29 cellular contexts compared by ENCODE assay signal in genomic region chr12:11754256-11754655, GRCh38.
DNase-seq lines count a peak whose midpoint lies in the region; ATAC-seq, FAIRE-seq and TF ChIP-seq lines count a peak whose summit lies in the region.
"Had no signal": no experiment of that assay in that cellular context is flagged by ENCODE, and none has a peak within 500 bp of the region (broad histone marks: within the 10 kb centered on the region; RNA-seq: fewer than 3 reads in every experiment).

No MANE protein-coding gene starts in this region.

- H3K9me3 Mint-ChIP-seq in stimulated activated naive B cell treated with anti-CD40 and anti-IgM and Interleukin-4, amounts not matched to agents 10 μg/mL and 1 μg/mL and 100 μg/mL, for 72 hours: peaks cover 0 to 2% of the 10 kb centered on the region in 2 donors
- H3K9me3 Mint-ChIP-seq: natural killer cell treated with Interleukin-12 subunit alpha and Interleukin-12 subunit beta and Interleukin-15 and Interleukin-18, amount 100 ng/mL, for 72 hours had no signal

- H3F3A ChIP-seq in OCI-LY1 (ENCODE audit: insufficient read depth, low read length): 0 out of 2 replicates have a peak, but pooled peaks cover 4% of the 10 kb centered on the region

- H3K36me3 ChIP-seq in OCI-LY1 (ENCODE audit: insufficient read depth, low read length): no peaks in the 10 kb centered on the region
- peaks cover 0 to 3% (median 0%) of the 10 kb centered on the region in 4 donors for H3K36me3 ChIP-seq in esophagus muscularis mucosa
- H3K36me3 ChIP-seq in kidney (ENCODE audit: control insufficient read depth in 1 of 2, insufficient read depth in 2 of 2, low read length in 2 of 2): no peaks in the 10 kb centered on the region
- H3K36me3 ChIP-seq: BE2C had no signal

- no peaks in the 10 kb centered on the region for H3K27me3 Mint-ChIP-seq in stimulated activated naive B cell treated with anti-CD40 and anti-IgM and Interleukin-4, amounts not matched to agents 10 μg/mL and 1 μg/mL and 100 μg/mL, for 72 hours
- H3K27me3 Mint-ChIP-seq: activated naive CD8-positive, alpha-beta T cell; natural killer cell treated with Interleukin-12 subunit alpha and Interleukin-12 subunit beta and Interleukin-15 and Interleukin-18, amount 100 ng/mL, for 72 hours had no signal

- no peak overlapping the region for H3K4me2 ChIP-seq in A549
- peak overlapping the region; percentile 43; the same call in 1 of the 2 replicates for H3K4me2 ChIP-seq in OCI-LY1 (ENCODE audit: low read length)

- H3K4me1 Mint-ChIP-seq in stimulated activated naive B cell treated with anti-CD40 and anti-IgM and Interleukin-4, amounts not matched to agents 10 μg/mL and 1 μg/mL and 100 μg/mL, for 72 hours: peaks cover 51 to 81% of the 10 kb centered on the region in 2 donors

- no peak overlapping the region for H3K4me3 Mint-ChIP-seq in stimulated activated naive B cell treated with anti-CD40 and anti-IgM and Interleukin-4, amounts not matched to agents 10 μg/mL and 1 μg/mL and 100 μg/mL, for 72 hours
- H3K4me3 Mint-ChIP-seq: activated naive CD8-positive, alpha-beta T cell; natural killer cell treated with Interleukin-12 subunit alpha and Interleukin-12 subunit beta and Interleukin-15 and Interleukin-18, amount 100 ng/mL, for 72 hours had no signal

- H3K4me3 ChIP-seq in A549 (no peak overlapping the region), OCI-LY1 (ENCODE audit: low read depth, low read length, poor library complexity, severe bottlenecking) (no peak overlapping the region), esophagus muscularis mucosa (no peak overlapping the region), kidney (ENCODE audit: low read length in 2 of 2) (no peak overlapping the region)
- H3K4me3 ChIP-seq: SJSA1 had no signal

- H4K20me1 ChIP-seq in OCI-LY1 (ENCODE audit: insufficient read depth, low read length): no peaks in the 10 kb centered on the region

- TF ChIP-seq POLR2A in A549 (IDR thresholded peaks at IDR 0.05; ENCODE audit: low read length): no peak
- no peak for TF ChIP-seq POLR2A in esophagus muscularis mucosa (IDR thresholded peaks at IDR 0.05; ENCODE audit: low read depth)
- no peak for TF ChIP-seq POLR2A in GM12892 (IDR thresholded peaks at IDR 0.05; ENCODE audit: low read depth, low read length)

- ATAC-seq in A549 (no peak), HG03025 (IDR thresholded peaks at IDR 0.05; ENCODE audit: low FRiP score, unreplicated experiment) (no peak)
- no peak for ATAC-seq in stimulated activated naive B cell treated with anti-CD40 and anti-IgM and Interleukin-4, amounts not matched to agents 10 μg/mL and 1 μg/mL and 100 μg/mL, for 72 hours (replicated peaks)
- ATAC-seq: foreskin keratinocyte; left lobe of liver; natural killer cell treated with Interleukin-12 subunit alpha and Interleukin-12 subunit beta and Interleukin-15 and Interleukin-18, amount 100 ng/mL, for 72 hours had no signal

- 51% methylated on average over 4 of the region's 4 CpGs for WGBS in A549 (ENCODE audit: missing lambda C conversion rate)
- 62% methylated on average over 4 of the region's 4 CpGs for WGBS in esophagus muscularis mucosa

- intact Hi-C loops in esophagus muscularis mucosa (cut with DNase I): no loop called here
- intact Hi-C loops in kidney (cut with DNase I): no loop called here

- H3K9me3 ChIP-seq in A549 (no peaks in the 10 kb centered on the region), OCI-LY1 (ENCODE audit: low read length) (no peaks in the 10 kb centered on the region), esophagus muscularis mucosa (no peaks in the 10 kb centered on the region), kidney (ENCODE audit: control insufficient read depth in 1 of 2, low read length in 2 of 2) (no peaks in the 10 kb centered on the region)
- H3K9me3 ChIP-seq: BE2C, SJSA1 had no signal

- H3K9me2 ChIP-seq in OCI-LY1 (ENCODE audit: low read depth, low read length): no peaks in the 10 kb centered on the region

- no peak overlapping the region for H2AFZ ChIP-seq in OCI-LY1 (ENCODE audit: low read length)

- FAIRE-seq in A549 (lab: Jason Lieb, UNC) (no peak), GM12892 (lab: Jason Lieb, UNC) (no peak), kidney (lab: Jason Lieb, UNC) (no peak)
- FAIRE-seq: astrocyte had no signal

- TF ChIP-seq EP300 in A549 (IDR thresholded peaks at IDR 0.05): no peak
- TF ChIP-seq EP300 in esophagus muscularis mucosa (IDR thresholded peaks at IDR 0.05): no peak

- no peak overlapping the region for H3K27ac ChIP-seq in A549
- peak overlapping the region; percentile 99 for H3K27ac ChIP-seq in OCI-LY1 (ENCODE audit: low read depth, low read length, poor library complexity, severe bottlenecking)
- H3K27ac ChIP-seq in esophagus muscularis mucosa (replicated peaks in 1 of 4): peak overlapping the region; percentile 88 to 94 (median 92)
- H3K27ac ChIP-seq in kidney (ENCODE audit: low read depth in 2 of 2, low read length in 2 of 2): no peak overlapping the region
- H3K27ac ChIP-seq: foreskin keratinocyte had no signal

- H3K4me1 ChIP-seq in A549 (peaks cover 7% of the 10 kb centered on the region; the same call in 2 of the 3 replicates), OCI-LY1 (ENCODE audit: insufficient read depth, low read length, severe bottlenecking) (peaks cover 100% of the 10 kb centered on the region), esophagus muscularis mucosa (peaks cover 55 to 84% (median 79%) of the 10 kb centered on the region in 4 donors), kidney (ENCODE audit: control insufficient read depth in 1 of 2, insufficient read depth in 1 of 2, low read depth in 1 of 2, low read length in 2 of 2) (peaks cover 8 to 9% of the 10 kb centered on the region in 2 donors)
- H3K4me1 ChIP-seq: BE2C, foreskin keratinocyte had no signal

- TF ChIP-seq CTCF in A549 (IDR thresholded peaks at IDR 0.05) (no peak), OCI-LY1 (IDR thresholded peaks at IDR 0.05; ENCODE audit: low read length) (no peak), esophagus muscularis mucosa (IDR thresholded peaks at IDR 0.05) (no peak), kidney (IDR thresholded peaks at IDR 0.05; ENCODE audit: borderline replicate concordance, extremely low read depth, insufficient read depth) (no peak)

- H3K27me3 ChIP-seq in OCI-LY1 (ENCODE audit: insufficient read depth, low read length) (no peaks in the 10 kb centered on the region), esophagus muscularis mucosa (no peaks in the 10 kb centered on the region)
- H3K27me3 ChIP-seq: BE2C, foreskin keratinocyte, SJSA1 had no signal

- no peak for TF ChIP-seq RAD21 in A549 (conservative IDR thresholded peaks at IDR 0.05 in 1 of 2, IDR thresholded peaks at IDR 0.05 in 1 of 2)

- DNase-seq in A549 (ENCODE audit: low read depth in 1 of 2, low spot score in 1 of 2): no peak
- no peak for DNase-seq in esophagus muscularis mucosa (ENCODE audit: extremely low spot score)
- DNase-seq in stimulated activated naive B cell treated with anti-CD40 and anti-IgM and Interleukin-4, amounts not matched to agents 10 μg/mL and 1 μg/mL and 100 μg/mL, for 72 hours: no peak
- no peak for DNase-seq in stimulated activated CD4-positive, alpha-beta T cell treated with anti-CD3 and anti-CD28 coated beads, Interleukin-12 subunit alpha, Interleukin-12 subunit beta, amount 100 ng/mL, for 4 hours
- no peak for DNase-seq in GM12892 (ENCODE audit: insufficient read length)
- no peak for DNase-seq in kidney
- DNase-seq: activated CD4-positive, alpha-beta T cell treated with anti-CD3 and anti-CD28 coated beads, Interleukin-2, amount 50 U/mL, for 4 hours; BE2C; central memory CD4-positive, alpha-beta T cell; DND-41; effector CD4-positive, alpha-beta T cell; foreskin keratinocyte; GOT3; Karpas-422; midbrain; NCI-H1694 treated with DMSO at 0.1 percent for 48 hours; NCI-H2171 treated with DMSO at 0.1 percent for 48 hours; NCI-H524; NK-92 treated with Interleukin-12 subunit alpha and Interleukin-12 subunit beta, amount 100 ng/mL, for 24 hours; stimulated activated CD4-positive, alpha-beta T cell treated with anti-CD3 and anti-CD28 coated beads, Interleukin-4, amount 100 ng/mL, for 24 hours; stimulated activated naive CD4-positive, alpha-beta T cell treated with Interleukin-2 at 50 U/mL for 16 hours; T-helper 2 cell had no signal

- CTCF ChIA-PET in A549 (lab: Yijun Ruan, JAX): interaction anchor here (1.4 kb wide), 1 partner anchor 8 kb away, joined by 3 read pairs; no protein-coding TSS in a partner anchor

- H3K36me3 Mint-ChIP-seq in stimulated activated naive B cell treated with anti-CD40 and anti-IgM and Interleukin-4, amounts not matched to agents 10 μg/mL and 1 μg/mL and 100 μg/mL, for 72 hours: peaks cover 29 to 61% of the 10 kb centered on the region in 2 donors

- no peaks in the 10 kb centered on the region for H3K79me2 ChIP-seq in OCI-LY1 (ENCODE audit: insufficient read depth, low read length)

- peak overlapping the region; percentile 65; the same call in 1 of the 2 replicates for H3K9ac ChIP-seq in OCI-LY1 (ENCODE audit: low read length)
- H3K9ac ChIP-seq in kidney (ENCODE audit: low read length in 2 of 2): no peak overlapping the region

- peak overlapping the region; percentile 16 for H3K27ac Mint-ChIP-seq in stimulated activated naive B cell treated with anti-CD40 and anti-IgM and Interleukin-4, amounts not matched to agents 10 μg/mL and 1 μg/mL and 100 μg/mL, for 72 hours
- H3K27ac Mint-ChIP-seq: activated naive CD8-positive, alpha-beta T cell had no signal

- POLR2A ChIA-PET in A549 (lab: Yijun Ruan, JAX): no interaction called here

TF ChIP-seq in A549, 52 proteins besides CTCF, POLR2A, EP300 and RAD21:
- TF ChIP-seq GATA3 (IDR thresholded peaks at IDR 0.05; ENCODE audit: borderline replicate concordance): 0 out of 2 replicates have a peak, but pooled peaks have one; percentile 18
- 0 out of 4 replicates have a peak, but pooled peaks of 1 of the 2 experiments have one; percentile 10 for TF ChIP-seq CEBPB (IDR thresholded peaks at IDR 0.05)
- TF ChIP-seq HES2 (IDR thresholded peaks at IDR 0.05): no peak

Comparison
In these comparisons a context has a peak if more than half of its experiments do, and no peak if none do; other contexts are left out.
1. H3K27ac ChIP-seq: peak in OCI-LY1 (single experiment) and esophagus muscularis mucosa (4 of 4); none in A549 (0 of 2) and kidney (0 of 2).